ENCODE assay signal across 8 cellular contexts in the genomic region with DNA sequence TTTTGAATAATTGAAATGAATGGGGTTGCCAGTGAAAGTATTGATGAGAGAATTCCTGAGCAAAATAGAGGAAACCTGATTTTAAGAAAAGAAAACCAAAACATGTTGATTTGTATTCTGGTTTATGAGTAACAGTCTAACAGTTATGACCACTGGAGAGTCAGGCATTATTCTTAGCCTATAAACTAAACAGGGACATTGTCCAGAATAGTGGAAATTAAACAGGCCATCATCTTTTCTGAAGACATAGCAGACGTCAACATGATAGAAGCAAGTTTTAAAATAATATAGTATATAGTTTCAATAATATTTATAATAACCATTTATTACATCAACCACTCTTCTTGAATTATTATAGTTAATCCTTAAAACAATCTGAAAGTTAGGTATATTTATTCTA.
"Had no signal": no experiment of that assay in that cellular context is flagged by ENCODE, and none has a peak within 500 bp of the region (broad histone marks: within the 10 kb centered on the region; RNA-seq: fewer than 3 reads in every experiment).

No MANE protein-coding gene starts in this region.

- H3K4me3 ChIP-seq: GM12878 had no signal

- DNase-seq: GDM1, GF-D8 had no signal

- FAIRE-seq: G401.6, GM12878, GM12891, GM12892, GM18507, GM19239 had no signal

- ATAC-seq: GM12878 had no signal
